In genomic region chr7:158494643-158495042, GRCh38 we compare ENCODE assay signal across 21 cellular contexts.
"Had no signal": no experiment of that assay in that cellular context is flagged by ENCODE, and none has a peak within 500 bp of the region (broad histone marks: within the 10 kb centered on the region; RNA-seq: fewer than 3 reads in every experiment).

No MANE protein-coding gene starts in this region.

- DNase-seq: activated CD4-positive, CD25-positive, alpha-beta regulatory T cell treated with anti-CD3 and anti-CD28 coated beads, Interleukin-2, amount 50 U/mL, for 72 hours; activated CD8-positive, alpha-beta memory T cell treated with anti-CD3 and anti-CD28 coated beads for 24 hours; activated CD8-positive, alpha-beta memory T cell treated with anti-CD3 and anti-CD28 coated beads, Interleukin-2, amount 50 U/mL, for 48 hours; activated effector memory CD4-positive, alpha-beta T cell treated with anti-CD3 and anti-CD28 coated beads, Interleukin-2, amount 50 U/mL, for 16 hours; adrenal gland; erythroblast; foreskin melanocyte; left lung; occipital lobe; retina; stimulated activated CD4-positive, alpha-beta T cell treated with anti-CD3 and anti-CD28 coated beads, Interleukin-12 subunit alpha, Interleukin-12 subunit beta, amount 100 ng/mL, for 4 hours; stimulated activated naive CD8-positive, alpha-beta T cell treated with anti-CD3 and anti-CD28 coated beads, Interleukin-15, Interleukin-2, amounts not matched to agents 100 U/mL and 50 U/mL, for 24 hours; substantia nigra; T-helper 1 cell; T-helper 9 cell had no signal

- H3K9me3 ChIP-seq: adrenal gland, left lung had no signal

- H3K4me1 ChIP-seq: adrenal gland, left lung had no signal

- H3K27me3 ChIP-seq: adrenal gland had no signal

- H3K9me3 Mint-ChIP-seq: activated naive CD4-positive, alpha-beta T cell treated with anti-CD3 and anti-CD28 coated beads, Interleukin-2, amount 50 U/mL, for 72 hours; mesothelial cell of epicardium; natural killer cell treated with Interleukin-12 subunit alpha and Interleukin-12 subunit beta and Interleukin-15 and Interleukin-18, amount 100 ng/mL, for 72 hours had no signal

- H3K27ac Mint-ChIP-seq: activated naive CD4-positive, alpha-beta T cell treated with anti-CD3 and anti-CD28 coated beads, Interleukin-2, amount 50 U/mL, for 72 hours; mesothelial cell of epicardium; natural killer cell treated with Interleukin-12 subunit alpha and Interleukin-12 subunit beta and Interleukin-15 and Interleukin-18, amount 100 ng/mL, for 72 hours had no signal

- H3K36me3 ChIP-seq: adrenal gland, left lung, tibial nerve had no signal

- H3K4me3 Mint-ChIP-seq: mesothelial cell of epicardium; natural killer cell treated with Interleukin-12 subunit alpha and Interleukin-12 subunit beta and Interleukin-15 and Interleukin-18, amount 100 ng/mL, for 72 hours had no signal

- FAIRE-seq: keratinocyte, urothelium cell line had no signal

- H3K27ac ChIP-seq: adrenal gland, left lung, tibial nerve had no signal

- H3K36me3 Mint-ChIP-seq: activated naive CD4-positive, alpha-beta T cell treated with anti-CD3 and anti-CD28 coated beads, Interleukin-2, amount 50 U/mL, for 72 hours; mesothelial cell of epicardium; natural killer cell treated with Interleukin-12 subunit alpha and Interleukin-12 subunit beta and Interleukin-15 and Interleukin-18, amount 100 ng/mL, for 72 hours had no signal

- H3K4me3 ChIP-seq: adrenal gland, left lung, tibial nerve had no signal
